ENCODE assay signal across 1 cellular context in the genomic region with DNA sequence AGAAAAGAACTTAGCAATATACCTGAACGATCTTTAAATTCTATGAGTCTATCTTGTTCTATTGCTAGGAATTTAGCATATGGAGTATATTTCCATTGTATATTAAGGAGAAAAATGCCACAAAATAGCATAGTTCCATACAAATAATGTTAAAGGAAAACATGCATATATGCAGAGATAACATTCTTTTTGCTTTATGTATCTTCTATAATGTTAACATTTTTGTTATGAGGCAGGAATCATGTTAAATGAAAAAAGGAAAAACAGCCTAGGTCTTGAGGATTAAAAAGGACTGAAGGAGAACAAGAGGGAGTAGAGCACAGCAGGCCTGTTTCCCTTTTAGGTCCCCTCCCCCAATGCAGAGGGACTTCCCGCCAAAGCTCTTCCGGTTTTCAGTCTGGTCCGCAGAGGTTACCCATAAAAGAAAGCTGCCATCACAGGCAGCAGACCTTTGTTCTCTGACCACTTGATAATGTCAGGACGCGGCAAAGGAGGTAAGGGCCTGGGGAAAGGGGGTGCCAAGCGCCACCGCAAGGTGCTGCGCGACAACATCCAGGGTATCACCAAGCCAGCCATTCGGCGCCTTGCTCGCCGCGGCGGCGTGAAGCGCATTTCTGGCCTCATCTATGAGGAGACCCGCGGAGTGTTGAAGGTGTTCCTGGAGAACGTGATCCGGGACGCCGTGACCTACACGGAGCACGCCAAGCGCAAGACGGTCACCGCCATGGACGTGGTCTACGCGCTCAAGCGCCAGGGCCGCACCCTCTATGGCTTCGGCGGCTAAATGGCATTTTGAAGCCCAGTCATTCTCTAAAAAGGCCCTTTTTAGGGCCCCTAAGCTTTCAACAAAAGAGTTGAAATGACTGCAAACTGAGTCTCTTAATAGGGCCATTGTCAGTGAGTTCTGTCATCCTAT.
TF ChIP-seq lines count a peak whose summit lies in the region.

No MANE protein-coding gene starts in this region.

TF ChIP-seq in A549, 52 proteins besides CTCF, POLR2A, EP300 and RAD21 (continued from another document):
- no peak for TF ChIP-seq BHLHE40 (IDR thresholded peaks at IDR 0.05; ENCODE audit: low read depth, low read length)
- TF ChIP-seq JUN (IDR thresholded peaks at IDR 0.05) = peak; percentile 45 to 92; a peak in 4 of 5 replicates
